ENCODE assay signal across 1 cellular context in the genomic region with DNA sequence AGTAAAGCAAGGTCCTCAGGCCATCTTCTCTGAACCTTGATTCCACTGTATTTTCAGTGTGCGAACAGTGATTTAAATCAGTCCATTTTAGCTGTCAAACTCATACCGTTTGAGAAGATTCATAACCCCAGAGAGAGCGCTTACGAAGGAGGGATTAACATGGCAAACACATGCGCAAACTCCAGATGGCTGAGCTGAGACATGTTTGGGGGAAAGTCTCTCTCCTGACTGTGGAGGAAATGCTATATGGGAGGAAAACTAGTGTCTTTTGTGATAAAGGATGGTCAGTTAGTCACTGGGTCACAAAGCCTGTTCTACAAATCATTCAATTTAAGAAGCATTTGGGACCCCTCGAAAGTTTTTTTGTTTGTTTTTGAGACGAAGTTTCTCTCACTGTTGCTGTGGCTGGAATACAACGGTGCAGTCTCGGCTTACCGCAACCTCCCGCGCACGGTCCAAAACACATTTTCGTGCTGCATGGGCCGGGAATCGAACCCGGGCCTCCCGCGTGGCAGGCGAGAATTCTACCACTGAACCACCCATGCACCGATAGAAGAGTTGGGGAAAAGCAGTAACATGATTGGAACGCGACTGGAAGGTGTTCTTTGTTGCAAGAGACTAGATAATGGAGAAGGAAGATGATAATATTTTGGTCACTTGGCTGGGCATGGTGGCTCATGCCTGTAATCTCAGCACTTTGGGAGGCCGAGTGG.
A peak's percentile ranks its signal among the peaks of the same experiment; 100 is the strongest.
TF ChIP-seq lines count a peak whose summit lies in the region.

No MANE protein-coding gene starts in this region.

TF ChIP-seq in HepG2, 621 proteins besides CTCF, POLR2A, EP300 and RAD21 (continued from another document and continues in another):
- TF ChIP-seq, protein P1, sequence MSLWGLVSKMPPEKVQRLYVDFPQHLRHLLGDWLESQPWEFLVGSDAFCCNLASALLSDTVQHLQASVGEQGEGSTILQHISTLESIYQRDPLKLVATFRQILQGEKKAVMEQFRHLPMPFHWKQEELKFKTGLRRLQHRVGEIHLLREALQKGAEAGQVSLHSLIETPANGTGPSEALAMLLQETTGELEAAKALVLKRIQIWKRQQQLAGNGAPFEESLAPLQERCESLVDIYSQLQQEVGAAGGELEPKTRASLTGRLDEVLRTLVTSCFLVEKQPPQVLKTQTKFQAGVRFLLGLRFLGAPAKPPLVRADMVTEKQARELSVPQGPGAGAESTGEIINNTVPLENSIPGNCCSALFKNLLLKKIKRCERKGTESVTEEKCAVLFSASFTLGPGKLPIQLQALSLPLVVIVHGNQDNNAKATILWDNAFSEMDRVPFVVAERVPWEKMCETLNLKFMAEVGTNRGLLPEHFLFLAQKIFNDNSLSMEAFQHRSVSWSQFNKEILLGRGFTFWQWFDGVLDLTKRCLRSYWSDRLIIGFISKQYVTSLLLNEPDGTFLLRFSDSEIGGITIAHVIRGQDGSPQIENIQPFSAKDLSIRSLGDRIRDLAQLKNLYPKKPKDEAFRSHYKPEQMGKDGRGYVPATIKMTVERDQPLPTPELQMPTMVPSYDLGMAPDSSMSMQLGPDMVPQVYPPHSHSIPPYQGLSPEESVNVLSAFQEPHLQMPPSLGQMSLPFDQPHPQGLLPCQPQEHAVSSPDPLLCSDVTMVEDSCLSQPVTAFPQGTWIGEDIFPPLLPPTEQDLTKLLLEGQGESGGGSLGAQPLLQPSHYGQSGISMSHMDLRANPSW (CRISPR knock-in tag; IDR thresholded peaks at IDR 0.05; ENCODE audit: borderline replicate concordance), result peak; percentile 87
- TF ChIP-seq SUZ12 (IDR thresholded peaks at IDR 0.05; ENCODE audit: low read depth, low read length), result no peak
- TF ChIP-seq, protein P2, sequence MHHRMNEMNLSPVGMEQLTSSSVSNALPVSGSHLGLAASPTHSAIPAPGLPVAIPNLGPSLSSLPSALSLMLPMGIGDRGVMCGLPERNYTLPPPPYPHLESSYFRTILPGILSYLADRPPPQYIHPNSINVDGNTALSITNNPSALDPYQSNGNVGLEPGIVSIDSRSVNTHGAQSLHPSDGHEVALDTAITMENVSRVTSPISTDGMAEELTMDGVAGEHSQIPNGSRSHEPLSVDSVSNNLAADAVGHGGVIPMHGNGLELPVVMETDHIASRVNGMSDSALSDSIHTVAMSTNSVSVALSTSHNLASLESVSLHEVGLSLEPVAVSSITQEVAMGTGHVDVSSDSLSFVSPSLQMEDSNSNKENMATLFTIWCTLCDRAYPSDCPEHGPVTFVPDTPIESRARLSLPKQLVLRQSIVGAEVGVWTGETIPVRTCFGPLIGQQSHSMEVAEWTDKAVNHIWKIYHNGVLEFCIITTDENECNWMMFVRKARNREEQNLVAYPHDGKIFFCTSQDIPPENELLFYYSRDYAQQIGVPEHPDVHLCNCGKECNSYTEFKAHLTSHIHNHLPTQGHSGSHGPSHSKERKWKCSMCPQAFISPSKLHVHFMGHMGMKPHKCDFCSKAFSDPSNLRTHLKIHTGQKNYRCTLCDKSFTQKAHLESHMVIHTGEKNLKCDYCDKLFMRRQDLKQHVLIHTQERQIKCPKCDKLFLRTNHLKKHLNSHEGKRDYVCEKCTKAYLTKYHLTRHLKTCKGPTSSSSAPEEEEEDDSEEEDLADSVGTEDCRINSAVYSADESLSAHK (CRISPR knock-in tag; IDR thresholded peaks at IDR 0.05; ENCODE audit: borderline replicate concordance), result no peak
- no peak for TF ChIP-seq ZNF572 (CRISPR knock-in tag; IDR thresholded peaks at IDR 0.05)
- peak; percentile 69; the same call in 1 of the 2 replicates for TF ChIP-seq SMAD1 (CRISPR knock-in tag; IDR thresholded peaks at IDR 0.05; ENCODE audit: borderline replicate concordance, low read depth)
- TF ChIP-seq ZNF792 (CRISPR knock-in tag; IDR thresholded peaks at IDR 0.05), result peak; percentile 93
- TF ChIP-seq SNAPC4 (CRISPR knock-in tag; IDR thresholded peaks at IDR 0.05), result 0 out of 2 replicates have a peak, but pooled peaks have one; percentile 56
- TF ChIP-seq TEF (CRISPR knock-in tag; IDR thresholded peaks at IDR 0.05), result no peak
- peak; percentile 65 for TF ChIP-seq SAP130 (CRISPR knock-in tag; IDR thresholded peaks at IDR 0.05; ENCODE audit: low read depth)
- TF ChIP-seq ZBTB1 (CRISPR knock-in tag; IDR thresholded peaks at IDR 0.05; ENCODE audit: borderline replicate concordance), result peak; percentile 92; the same call in 1 of the 2 replicates
- TF ChIP-seq, protein P3, sequence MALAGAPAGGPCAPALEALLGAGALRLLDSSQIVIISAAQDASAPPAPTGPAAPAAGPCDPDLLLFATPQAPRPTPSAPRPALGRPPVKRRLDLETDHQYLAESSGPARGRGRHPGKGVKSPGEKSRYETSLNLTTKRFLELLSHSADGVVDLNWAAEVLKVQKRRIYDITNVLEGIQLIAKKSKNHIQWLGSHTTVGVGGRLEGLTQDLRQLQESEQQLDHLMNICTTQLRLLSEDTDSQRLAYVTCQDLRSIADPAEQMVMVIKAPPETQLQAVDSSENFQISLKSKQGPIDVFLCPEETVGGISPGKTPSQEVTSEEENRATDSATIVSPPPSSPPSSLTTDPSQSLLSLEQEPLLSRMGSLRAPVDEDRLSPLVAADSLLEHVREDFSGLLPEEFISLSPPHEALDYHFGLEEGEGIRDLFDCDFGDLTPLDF (CRISPR knock-in tag; IDR thresholded peaks at IDR 0.05), result peak; percentile 49
- no peak for TF ChIP-seq PAF1 (CRISPR knock-in tag; IDR thresholded peaks at IDR 0.05)
- TF ChIP-seq ZFP82 (CRISPR knock-in tag; IDR thresholded peaks at IDR 0.05; ENCODE audit: borderline replicate concordance), result no peak
- no peak for TF ChIP-seq ZKSCAN5 (CRISPR knock-in tag; IDR thresholded peaks at IDR 0.05)
- TF ChIP-seq HNRNPK (IDR thresholded peaks at IDR 0.05; ENCODE audit: low read depth, low read length, poor library complexity, severe bottlenecking), result no peak
- TF ChIP-seq, protein P4, sequence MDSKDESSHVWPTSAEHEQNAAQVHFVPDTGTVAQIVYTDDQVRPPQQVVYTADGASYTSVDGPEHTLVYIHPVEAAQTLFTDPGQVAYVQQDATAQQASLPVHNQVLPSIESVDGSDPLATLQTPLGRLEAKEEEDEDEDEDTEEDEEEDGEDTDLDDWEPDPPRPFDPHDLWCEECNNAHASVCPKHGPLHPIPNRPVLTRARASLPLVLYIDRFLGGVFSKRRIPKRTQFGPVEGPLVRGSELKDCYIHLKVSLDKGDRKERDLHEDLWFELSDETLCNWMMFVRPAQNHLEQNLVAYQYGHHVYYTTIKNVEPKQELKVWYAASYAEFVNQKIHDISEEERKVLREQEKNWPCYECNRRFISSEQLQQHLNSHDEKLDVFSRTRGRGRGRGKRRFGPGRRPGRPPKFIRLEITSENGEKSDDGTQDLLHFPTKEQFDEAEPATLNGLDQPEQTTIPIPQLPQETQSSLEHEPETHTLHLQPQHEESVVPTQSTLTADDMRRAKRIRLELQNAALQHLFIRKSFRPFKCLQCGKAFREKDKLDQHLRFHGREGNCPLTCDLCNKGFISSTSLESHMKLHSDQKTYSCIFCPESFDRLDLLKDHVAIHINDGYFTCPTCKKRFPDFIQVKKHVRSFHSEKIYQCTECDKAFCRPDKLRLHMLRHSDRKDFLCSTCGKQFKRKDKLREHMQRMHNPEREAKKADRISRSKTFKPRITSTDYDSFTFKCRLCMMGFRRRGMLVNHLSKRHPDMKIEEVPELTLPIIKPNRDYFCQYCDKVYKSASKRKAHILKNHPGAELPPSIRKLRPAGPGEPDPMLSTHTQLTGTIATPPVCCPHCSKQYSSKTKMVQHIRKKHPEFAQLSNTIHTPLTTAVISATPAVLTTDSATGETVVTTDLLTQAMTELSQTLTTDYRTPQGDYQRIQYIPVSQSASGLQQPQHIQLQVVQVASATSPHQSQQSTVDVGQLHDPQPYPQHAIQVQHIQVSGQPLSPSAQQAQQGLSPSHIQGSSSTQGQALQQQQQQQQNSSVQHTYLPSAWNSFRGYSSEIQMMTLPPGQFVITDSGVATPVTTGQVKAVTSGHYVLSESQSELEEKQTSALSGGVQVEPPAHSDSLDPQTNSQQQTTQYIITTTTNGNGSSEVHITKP (CRISPR knock-in tag; IDR thresholded peaks at IDR 0.05; ENCODE audit: low read depth), result 0 out of 2 replicates have a peak, but pooled peaks have one; percentile 15
- TF ChIP-seq RCOR2 (CRISPR knock-in tag; IDR thresholded peaks at IDR 0.05), result peak; percentile 91
- TF ChIP-seq KLF6 (CRISPR knock-in tag; IDR thresholded peaks at IDR 0.05), result no peak
- TF ChIP-seq CREB1 (IDR thresholded peaks at IDR 0.05), result no peak
- 0 out of 2 replicates have a peak, but pooled peaks have one; percentile 21 for TF ChIP-seq CREB1 (CRISPR knock-in tag; IDR thresholded peaks at IDR 0.05)
- TF ChIP-seq, protein P5, sequence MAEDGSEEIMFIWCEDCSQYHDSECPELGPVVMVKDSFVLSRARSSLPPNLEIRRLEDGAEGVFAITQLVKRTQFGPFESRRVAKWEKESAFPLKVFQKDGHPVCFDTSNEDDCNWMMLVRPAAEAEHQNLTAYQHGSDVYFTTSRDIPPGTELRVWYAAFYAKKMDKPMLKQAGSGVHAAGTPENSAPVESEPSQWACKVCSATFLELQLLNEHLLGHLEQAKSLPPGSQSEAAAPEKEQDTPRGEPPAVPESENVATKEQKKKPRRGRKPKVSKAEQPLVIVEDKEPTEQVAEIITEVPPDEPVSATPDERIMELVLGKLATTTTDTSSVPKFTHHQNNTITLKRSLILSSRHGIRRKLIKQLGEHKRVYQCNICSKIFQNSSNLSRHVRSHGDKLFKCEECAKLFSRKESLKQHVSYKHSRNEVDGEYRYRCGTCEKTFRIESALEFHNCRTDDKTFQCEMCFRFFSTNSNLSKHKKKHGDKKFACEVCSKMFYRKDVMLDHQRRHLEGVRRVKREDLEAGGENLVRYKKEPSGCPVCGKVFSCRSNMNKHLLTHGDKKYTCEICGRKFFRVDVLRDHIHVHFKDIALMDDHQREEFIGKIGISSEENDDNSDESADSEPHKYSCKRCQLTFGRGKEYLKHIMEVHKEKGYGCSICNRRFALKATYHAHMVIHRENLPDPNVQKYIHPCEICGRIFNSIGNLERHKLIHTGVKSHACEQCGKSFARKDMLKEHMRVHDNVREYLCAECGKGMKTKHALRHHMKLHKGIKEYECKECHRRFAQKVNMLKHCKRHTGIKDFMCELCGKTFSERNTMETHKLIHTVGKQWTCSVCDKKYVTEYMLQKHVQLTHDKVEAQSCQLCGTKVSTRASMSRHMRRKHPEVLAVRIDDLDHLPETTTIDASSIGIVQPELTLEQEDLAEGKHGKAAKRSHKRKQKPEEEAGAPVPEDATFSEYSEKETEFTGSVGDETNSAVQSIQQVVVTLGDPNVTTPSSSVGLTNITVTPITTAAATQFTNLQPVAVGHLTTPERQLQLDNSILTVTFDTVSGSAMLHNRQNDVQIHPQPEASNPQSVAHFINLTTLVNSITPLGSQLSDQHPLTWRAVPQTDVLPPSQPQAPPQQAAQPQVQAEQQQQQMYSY (CRISPR knock-in tag; IDR thresholded peaks at IDR 0.05), result no peak; the same call in 1 of the 2 replicates
- no peak for TF ChIP-seq AKAP8 (CRISPR knock-in tag; IDR thresholded peaks at IDR 0.05)
- TF ChIP-seq MLLT10 (CRISPR knock-in tag; IDR thresholded peaks at IDR 0.05), result no peak
- 0 out of 2 replicates have a peak, but pooled peaks have one; percentile 55 for TF ChIP-seq ZNF367 (CRISPR knock-in tag; IDR thresholded peaks at IDR 0.05; ENCODE audit: borderline replicate concordance)
- peak; percentile 23 for TF ChIP-seq STAG1 (CRISPR knock-in tag; IDR thresholded peaks at IDR 0.05)
- TF ChIP-seq NR2C2 (CRISPR knock-in tag; IDR thresholded peaks at IDR 0.05; ENCODE audit: borderline replicate concordance), result 0 out of 2 replicates have a peak, but pooled peaks have one; percentile 50
- TF ChIP-seq SALL2 (CRISPR knock-in tag; IDR thresholded peaks at IDR 0.05), result peak; percentile 62; the same call in 1 of the 2 replicates
